ENCODE assay signal across 8 cellular contexts in genomic region chr11:65791719-65792213, GRCh38. TPM values are rescaled to one million over a fixed set of nuclear protein-coding genes. Genes with fewer than 3 reads are reported as not detected.
DNase-seq lines count a peak whose midpoint lies in the region; ATAC-seq and TF ChIP-seq lines count a peak whose summit lies in the region.

No MANE protein-coding gene starts in this region.

- H3K4me3 Mint-ChIP-seq in effector memory CD8-positive, alpha-beta T cell: no peak overlapping the region
- H3K4me3 Mint-ChIP-seq in stimulated activated naive CD8-positive, alpha-beta T cell treated with anti-CD3 and anti-CD28 coated beads, Interleukin-15, amount 100 ng/mL, for 72 hours: peak overlapping the region in 1 of 2 donors; percentile 70

- peak overlapping the region in 3 of 4 donors; percentile 40 to 76 (median 60) for H3K27ac ChIP-seq in Peyer's patch

- H3K27me3 Mint-ChIP-seq in effector memory CD8-positive, alpha-beta T cell: peaks cover 29 to 58% of the 10 kb centered on the region in 2 donors
- H3K27me3 Mint-ChIP-seq in stimulated activated naive CD8-positive, alpha-beta T cell treated with anti-CD3 and anti-CD28 coated beads, Interleukin-15, amount 100 ng/mL, for 72 hours: peaks cover 55% of the 10 kb centered on the region

- peaks cover 3 to 60% (median 22%) of the 10 kb centered on the region in 4 donors for H3K4me1 ChIP-seq in Peyer's patch

- ATAC-seq in GM18505 (IDR thresholded peaks at IDR 0.05; ENCODE audit: unreplicated experiment) (peak; percentile 71), HG02623 (IDR thresholded peaks at IDR 0.05; ENCODE audit: unreplicated experiment) (peak; percentile 78)
- ATAC-seq in effector memory CD8-positive, alpha-beta T cell (replicated peaks): peak; percentile 97
- ATAC-seq in stimulated activated naive CD8-positive, alpha-beta T cell treated with anti-CD3 and anti-CD28 coated beads, Interleukin-15, amount 100 ng/mL, for 72 hours: peak; percentile 96

- peaks cover 12 to 28% of the 10 kb centered on the region in 2 donors for H3K4me1 Mint-ChIP-seq in effector memory CD8-positive, alpha-beta T cell (ENCODE audit: low read depth in 2 of 2)
- peaks cover 58% of the 10 kb centered on the region for H3K4me1 Mint-ChIP-seq in stimulated activated naive CD8-positive, alpha-beta T cell treated with anti-CD3 and anti-CD28 coated beads, Interleukin-15, amount 100 ng/mL, for 72 hours

- no peak for TF ChIP-seq CTCF in Peyer's patch (IDR thresholded peaks at IDR 0.05)

- peaks cover 0 to 19% (median 0%) of the 10 kb centered on the region in 3 donors for H3K36me3 ChIP-seq in Peyer's patch

- H3K9me3 Mint-ChIP-seq in effector memory CD8-positive, alpha-beta T cell: no peaks in the 10 kb centered on the region
- no peaks in the 10 kb centered on the region for H3K9me3 Mint-ChIP-seq in stimulated activated naive CD8-positive, alpha-beta T cell treated with anti-CD3 and anti-CD28 coated beads, Interleukin-15, amount 100 ng/mL, for 72 hours

- H3K27me3 ChIP-seq in Peyer's patch: no peaks in the 10 kb centered on the region

- no peaks in the 10 kb centered on the region for H3K9me3 ChIP-seq in Peyer's patch

- peaks cover 3% of the 10 kb centered on the region for H3K36me3 Mint-ChIP-seq in effector memory CD8-positive, alpha-beta T cell (ENCODE audit: insufficient read depth)

- H3K27ac Mint-ChIP-seq in effector memory CD8-positive, alpha-beta T cell: peak overlapping the region in 1 of 2 donors; percentile 60
- H3K27ac Mint-ChIP-seq in stimulated activated naive CD8-positive, alpha-beta T cell treated with anti-CD3 and anti-CD28 coated beads, Interleukin-15, amount 100 ng/mL, for 72 hours: peak overlapping the region in 1 of 2 donors; percentile 88

- peak overlapping the region in 1 of 4 donors; percentile 3 for H3K4me3 ChIP-seq in Peyer's patch

- DNase-seq in Peyer's patch (peak; percentile 76 to 88 (median 78)), pons (ENCODE audit: low spot score) (no peak), NCI-H526 treated with DMSO at 0.1 percent for 48 hours (lab: John Stamatoyannopoulos, UW) (no peak), GDM1 (lab: John Stamatoyannopoulos, UW) (no peak)
- peak in 2 of 3 experiments; percentile 55 for DNase-seq in effector memory CD8-positive, alpha-beta T cell
- DNase-seq in stimulated activated naive CD8-positive, alpha-beta T cell treated with anti-CD3 and anti-CD28 coated beads, Interleukin-15, amount 100 ng/mL, for 72 hours: peak; percentile 72 to 74

- TF ChIP-seq POLR2A in GM18505 (IDR thresholded peaks at IDR 0.05; ENCODE audit: borderline replicate concordance, extremely low read depth, insufficient read depth, insufficient read length) (peak; percentile 88), Peyer's patch (IDR thresholded peaks at IDR 0.05) (peak in 1 of 2 donors; percentile 63)

RNA-seq across cellular contexts. Expression of gene OVOL1, which starts 4.9 kb away (rescaled TPM):
- 10 to 100 TPM; 14.9 to 33.2 (median 29.8) TPM for total RNA-seq in Peyer's patch

RNA-seq across cellular contexts. Expression of gene AP5B1, which starts 11.0 kb away (rescaled TPM):
- 10 to 100 TPM; 14.9 to 35.8 (median 35.0) TPM for total RNA-seq in Peyer's patch

RNA-seq across cellular contexts. Expression of gene SNX32, which starts 42.0 kb away (rescaled TPM):
- 1 to 10 TPM in 3 of 4 donors, not detected in 1; 1.7 to 6.7 (median 6.4) TPM for total RNA-seq in Peyer's patch

Comparison
In these comparisons a context has a peak if more than half of its experiments do, and no peak if none do; other contexts are left out.
1. DNase-seq: peak in Peyer's patch (3 of 3), effector memory CD8-positive, alpha-beta T cell (2 of 3) and stimulated activated naive CD8-positive, alpha-beta T cell treated with anti-CD3 and anti-CD28 coated beads, Interleukin-15, amount 100 ng/mL, for 72 hours (2 of 2); none in pons (single experiment), NCI-H526 treated with DMSO at 0.1 percent for 48 hours (single experiment) and GDM1 (single experiment).
2. Peak in every context shown above with its lines, with median percentiles within 50 percentile points of each other: ATAC-seq.